1 cellular context compared by ENCODE assay signal in genomic region chr4:1721003-1721665, GRCh38.
TF ChIP-seq lines count a peak whose summit lies in the region.

Gene TACC3, plus strand, starts transcription at chr4:1721521. Its CDS starts 1,901 bp downstream, at chr4:1723422.
Gene TMEM129, minus strand, starts transcription at chr4:1721323. Its CDS starts 486 bp downstream, at chr4:1720837.

TF ChIP-seq in HEK293, 187 proteins besides CTCF, POLR2A, EP300 and RAD21 (continued from another document and continues in another):
- TF ChIP-seq ZNF776 (tag by site-specific recombination; IDR thresholded peaks at IDR 0.05; ENCODE audit: borderline replicate concordance) = no peak
- TF ChIP-seq ZBTB11 (tag by site-specific recombination; conservative IDR thresholded peaks at IDR 0.05; ENCODE audit: low read depth) = peak; percentile 96
- TF ChIP-seq ZFP37 (tag by site-specific recombination; IDR thresholded peaks at IDR 0.05) = no peak
- TF ChIP-seq ZBTB8A (tag by site-specific recombination; IDR thresholded peaks at IDR 0.05) = peak; percentile 89
- TF ChIP-seq ZSCAN30 (tag by site-specific recombination; IDR thresholded peaks at IDR 0.05) = peak; percentile 33; the same call in 1 of the 2 replicates
- peak; percentile 78; the same call in 1 of the 2 replicates for TF ChIP-seq KLF8 (tag by site-specific recombination; IDR thresholded peaks at IDR 0.05)
- TF ChIP-seq ZNF76 (tag by site-specific recombination; IDR thresholded peaks at IDR 0.05; ENCODE audit: borderline replicate concordance, low read depth) = peak; percentile 67; the same call in 1 of the 2 replicates
- TF ChIP-seq SP3 (tag by site-specific recombination; IDR thresholded peaks at IDR 0.05) = peak; percentile 75
- no peak for TF ChIP-seq ZBTB1 (tag by site-specific recombination; IDR thresholded peaks at IDR 0.05)
- TF ChIP-seq ZFP41 (tag by site-specific recombination; IDR thresholded peaks at IDR 0.05; ENCODE audit: borderline replicate concordance) = no peak
- no peak for TF ChIP-seq ZNF510 (tag by site-specific recombination; IDR thresholded peaks at IDR 0.05; ENCODE audit: insufficient replicate concordance)
- TF ChIP-seq WT1 (tag by site-specific recombination; IDR thresholded peaks at IDR 0.05) = no peak
- TF ChIP-seq ZNF426 (tag by site-specific recombination; IDR thresholded peaks at IDR 0.05) = no peak
- TF ChIP-seq ZSCAN16 (tag by site-specific recombination; IDR thresholded peaks at IDR 0.05) = no peak
- no peak for TF ChIP-seq SALL2 (tag by site-specific recombination; IDR thresholded peaks at IDR 0.05; ENCODE audit: borderline replicate concordance)
- no peak for TF ChIP-seq ZNF341 (tag by site-specific recombination; IDR thresholded peaks at IDR 0.05; ENCODE audit: low read depth)
- TF ChIP-seq ZEB2 (tag by site-specific recombination; IDR thresholded peaks at IDR 0.05) = peak; percentile 59; the same call in 1 of the 2 replicates
- no peak for TF ChIP-seq ZNF558 (tag by site-specific recombination; IDR thresholded peaks at IDR 0.05)
- no peak for TF ChIP-seq ZNF488 (tag by site-specific recombination; IDR thresholded peaks at IDR 0.05)
- peak; percentile 50; the same call in 1 of the 2 replicates for TF ChIP-seq PATZ1 (tag by site-specific recombination; IDR thresholded peaks at IDR 0.05)
- TF ChIP-seq ZNF133 (tag by site-specific recombination; IDR thresholded peaks at IDR 0.05) = no peak
- no peak for TF ChIP-seq YY1 (tag by site-specific recombination; IDR thresholded peaks at IDR 0.05)
- TF ChIP-seq TCF7L2 (IDR thresholded peaks at IDR 0.05; ENCODE audit: borderline replicate concordance, low read depth, low read length) = no peak
- no peak for TF ChIP-seq ZNF704 (tag by site-specific recombination; IDR thresholded peaks at IDR 0.05)
- 0 out of 2 replicates have a peak, but pooled peaks have one; percentile 15 for TF ChIP-seq SCRT2 (tag by site-specific recombination; IDR thresholded peaks at IDR 0.05)
- TF ChIP-seq SETDB1 (IDR thresholded peaks at IDR 0.05; ENCODE audit: insufficient read length, low read length) = no peak
- TF ChIP-seq SCRT1 (tag by site-specific recombination; IDR thresholded peaks at IDR 0.05; ENCODE audit: borderline replicate concordance) = 0 out of 2 replicates have a peak, but pooled peaks have one; percentile 67
- peak; percentile 59 for TF ChIP-seq ZNF518A (tag by site-specific recombination; conservative IDR thresholded peaks at IDR 0.05; ENCODE audit: low read depth)
- TF ChIP-seq ZBTB44 (tag by site-specific recombination; IDR thresholded peaks at IDR 0.05) = 0 out of 2 replicates have a peak, but pooled peaks have one; percentile 9
- no peak for TF ChIP-seq KLF17 (tag by site-specific recombination; IDR thresholded peaks at IDR 0.05)
- peak; percentile 65; the same call in 1 of the 2 replicates for TF ChIP-seq ZBTB10 (tag by site-specific recombination; IDR thresholded peaks at IDR 0.05)
- TF ChIP-seq ZNF148 (tag by site-specific recombination; IDR thresholded peaks at IDR 0.05; ENCODE audit: borderline replicate concordance) = no peak
- 0 out of 2 replicates have a peak, but pooled peaks have one; percentile 33 for TF ChIP-seq KLF9 (tag by site-specific recombination; IDR thresholded peaks at IDR 0.05; ENCODE audit: low read depth)
- no peak for TF ChIP-seq ZNF23 (tag by site-specific recombination; IDR thresholded peaks at IDR 0.05; ENCODE audit: borderline replicate concordance)
- TF ChIP-seq ZNF394 (tag by site-specific recombination; IDR thresholded peaks at IDR 0.05; ENCODE audit: borderline replicate concordance) = no peak
- TF ChIP-seq KLF16 (tag by site-specific recombination; IDR thresholded peaks at IDR 0.05) = 0 out of 2 replicates have a peak, but pooled peaks have one; percentile 50
